Comparison of ENCODE assay signal across 16 cellular contexts in genomic region chr1:35174225-35174540, GRCh38. TPM values are rescaled to one million over a fixed set of nuclear protein-coding genes. Genes with fewer than 3 reads are reported as not detected.
DNase-seq lines count a peak whose midpoint lies in the region; ATAC-seq, FAIRE-seq and TF ChIP-seq lines count a peak whose summit lies in the region.
"Had no signal": no experiment of that assay in that cellular context is flagged by ENCODE, and none has a peak within 500 bp of the region (broad histone marks: within the 10 kb centered on the region; RNA-seq: fewer than 3 reads in every experiment).

No MANE protein-coding gene starts in this region.

- peaks cover 40% of the 10 kb centered on the region for H4K20me1 ChIP-seq in HepG2 (ENCODE audit: insufficient read depth, low read length)

- H3K4me3 ChIP-seq in SK-N-MC (no peak overlapping the region), HepG2 (replicated peaks in 1 of 3; ENCODE audit: insufficient read depth in 1 of 3, low read depth in 2 of 3, low read length in 3 of 3) (no peak overlapping the region)
- H3K4me3 ChIP-seq: SJSA1 had no signal

- in situ Hi-C loops in HepG2 (cut with HindIII; ENCODE audit: extremely low pct_ligation_motif_present, low pct_unique_long_range_greater_than_20kb), result no loop called here

- no peak overlapping the region for H3K4me2 ChIP-seq in HepG2 (ENCODE audit: low read depth, low read length)

- CTCF ChIA-PET in HepG2 (lab: Yijun Ruan, JAX; ENCODE audit: low intra/inter-chr PET ratio, low total read pairs), result no interaction called here

- POLR2A ChIA-PET in HepG2 (lab: Yijun Ruan, JAX), result no interaction called here

- no peak for TF ChIP-seq CTCF in 22Rv1 (IDR thresholded peaks at IDR 0.05)
- TF ChIP-seq CTCF in HepG2 (CRISPR knock-in tag; IDR thresholded peaks at IDR 0.05), result no peak

- peak; percentile 44 for FAIRE-seq in GM12892 (lab: Jason Lieb, UNC)
- no peak for FAIRE-seq in HepG2 (lab: Jason Lieb, UNC)
- FAIRE-seq: RCC 7860 had no signal

- H2AFZ ChIP-seq in HepG2 (ENCODE audit: low read length), result no peak overlapping the region

- 53% methylated on average over 2 of the region's 2 CpGs for WGBS in HepG2 (ENCODE audit: low lambda C conversion rate)

- peak overlapping the region; percentile 42 for H3K27ac ChIP-seq in 22Rv1
- H3K27ac ChIP-seq in SK-N-MC, result peak overlapping the region; percentile 63
- no peak overlapping the region for H3K27ac ChIP-seq in HepG2 (ENCODE audit: extremely low read length, insufficient read depth, low read length)
- H3K27ac ChIP-seq: SJSA1 had no signal

- ATAC-seq in HepG2 (no peak), HG03039 (IDR thresholded peaks at IDR 0.05; ENCODE audit: unreplicated experiment) (no peak), GM21717 (IDR thresholded peaks at IDR 0.05; ENCODE audit: unreplicated experiment) (no peak), HG02678 (IDR thresholded peaks at IDR 0.05; ENCODE audit: unreplicated experiment) (no peak)

- intact Hi-C loops in HepG2 (cut with micrococcal nuclease; ENCODE audit: unreplicated experiment), result no loop called here

- H3K4me1 ChIP-seq in HepG2 (ENCODE audit: insufficient read depth, low read length), result peaks cover 22% of the 10 kb centered on the region
- H3K4me1 ChIP-seq: SJSA1 had no signal

- no peak for TF ChIP-seq RAD21 in HepG2 (CRISPR knock-in tag; IDR thresholded peaks at IDR 0.05)

- H3K79me2 ChIP-seq in HepG2 (ENCODE audit: insufficient read depth, low read length), result no peaks in the 10 kb centered on the region

- DNase-seq in GM12892 (ENCODE audit: insufficient read length) (no peak), SK-N-MC (ENCODE audit: low read depth, low spot score) (no peak), HepG2 (ENCODE audit: low spot score) (no peak)
- no peak for DNase-seq in stimulated activated CD4-positive, alpha-beta T cell treated with anti-CD3 and anti-CD28 coated beads, Interleukin-15, amount 100 ng/mL, for 24 hours
- DNase-seq: activated B cell treated with CpG ODN at 0.5 μM for 24 hours; activated CD4-positive, alpha-beta memory T cell treated with anti-CD3 and anti-CD28 coated beads for 36 hours; activated T-cell treated with anti-CD3 and anti-CD28 coated beads for 4 hours; glutamatergic neuron; NCI-H1417 treated with DMSO at 0.1 percent for 48 hours; NCI-H510A had no signal

- H3K36me3 ChIP-seq in SK-N-MC (ENCODE audit: insufficient read depth, low read length), result peaks cover 42% of the 10 kb centered on the region
- peaks cover 12 to 28% of the 10 kb centered on the region in 2 experiments for H3K36me3 ChIP-seq in HepG2 (replicated peaks in 1 of 2; ENCODE audit: control insufficient read depth in 1 of 2, insufficient read depth in 2 of 2, low read length in 2 of 2)

- BruUV-seq in HepG2 (replicated peaks; lab: Mats Ljungman, UMichigan), result no TSS peak

- TF ChIP-seq EP300 in HepG2 (IDR thresholded peaks at IDR 0.05; ENCODE audit: low read depth in 2 of 2, low read length in 2 of 2), result no peak
- TF ChIP-seq EP300 in HepG2 (CRISPR knock-in tag; IDR thresholded peaks at IDR 0.05; ENCODE audit: borderline replicate concordance), result no peak

- H3K9me3 ChIP-seq in SK-N-MC (ENCODE audit: low read depth, low read length), result no peaks in the 10 kb centered on the region
- H3K9me3 ChIP-seq in HepG2 (ENCODE audit: low read length), result no peaks in the 10 kb centered on the region
- H3K9me3 ChIP-seq: SJSA1 had no signal

- H3K9ac ChIP-seq in SK-N-MC (ENCODE audit: insufficient read length) (no peak overlapping the region), HepG2 (ENCODE audit: insufficient read depth, low read depth, low read length) (no peak overlapping the region)

- no peaks in the 10 kb centered on the region for H3K27me3 ChIP-seq in HepG2 (ENCODE audit: control insufficient read depth in 1 of 2, insufficient read depth in 2 of 2, low read length in 2 of 2)

- TF ChIP-seq POLR2A in GM12892 (IDR thresholded peaks at IDR 0.05; ENCODE audit: low read depth, low read length) (no peak), HepG2 (IDR thresholded peaks at IDR 0.05; ENCODE audit: insufficient read depth in 1 of 2, low read depth in 2 of 2, low read length in 2 of 2) (peak in 1 of 2 experiments; percentile 67; a peak in 2 of 4 replicates)

TF ChIP-seq in HepG2, 621 proteins besides CTCF, POLR2A, EP300 and RAD21:
- TF ChIP-seq PAF1 (CRISPR knock-in tag; IDR thresholded peaks at IDR 0.05) (peak; percentile 95; the same call in 1 of the 2 replicates), RBM22 (optimal IDR thresholded peaks at IDR 0.05; ENCODE audit: low read length) (peak; percentile 75), ZNF446 (CRISPR knock-in tag; IDR thresholded peaks at IDR 0.05) (no peak), DZIP1 (CRISPR knock-in tag; IDR thresholded peaks at IDR 0.05) (no peak), NFKB2 (CRISPR knock-in tag; IDR thresholded peaks at IDR 0.05; ENCODE audit: borderline replicate concordance) (no peak), TGIF2 (CRISPR knock-in tag; IDR thresholded peaks at IDR 0.05) (no peak), POLR2AphosphoS2 (IDR thresholded peaks at IDR 0.05; ENCODE audit: low read depth, low read length) (peak; percentile 84; the same call in 1 of the 2 replicates), POLR2G (IDR thresholded peaks at IDR 0.05; ENCODE audit: low read depth, low read length) (peak; percentile 76), MIXL1 (CRISPR knock-in tag; IDR thresholded peaks at IDR 0.05) (no peak)

RNA-seq across cellular contexts. Expression of gene SFPQ, which starts 18.8 kb away (rescaled TPM):
- 233 TPM for polyA plus RNA-seq in GM12892 (2012; ENCODE audit: missing spikeins)
- 260 and 292 TPM in 2 replicates for total RNA-seq in HepG2 (2016; rRNA removed; fragmentation: Illumina TruSeq; extraction: Trizol)
- 54.6 and 65.9 TPM in 2 replicates for total RNA-seq in HepG2 (2016; cell fraction: cytosol; rRNA removed; fragmentation: Illumina TruSeq; extraction: Trizol; ENCODE audit: low read depth)
- total RNA-seq in HepG2 (2016; cell fraction: insoluble cytoplasmic fraction; rRNA removed; fragmentation: Illumina TruSeq; extraction: Trizol), result 237 and 292 TPM in 2 replicates
- total RNA-seq in HepG2 (2016; cell fraction: membrane; rRNA removed; fragmentation: Illumina TruSeq; extraction: Trizol), result 101 and 132 TPM in 2 replicates
- total RNA-seq in HepG2 (2016; cell fraction: nucleus; rRNA removed; fragmentation: Illumina TruSeq; extraction: Trizol), result 411 and 473 TPM in 2 replicates
- polyA plus RNA-seq in HepG2 (2011; rRNA removed), result 76.7 and 101 TPM in 2 replicates
- polyA plus RNA-seq in HepG2 (2011; cell fraction: cytosol; rRNA removed), result 18.6 and 20.5 TPM in 2 replicates
- 225 and 256 TPM in 2 replicates for polyA plus RNA-seq in HepG2 (2011; cell fraction: nucleus; rRNA removed)
- 145 and 183 TPM in 2 replicates for polyA plus RNA-seq in HepG2 (2012)
- polyA plus RNA-seq in HepG2 (2016; cell fraction: cytosol; fragmentation: Illumina TruSeq; extraction: Trizol; ENCODE audit: low read depth), result 27.6 and 28.9 TPM in 2 replicates
- polyA plus RNA-seq in HepG2 (2016; cell fraction: insoluble cytoplasmic fraction; fragmentation: Illumina TruSeq; extraction: Trizol; ENCODE audit: low read depth), result 284 and 302 TPM in 2 replicates
- polyA plus RNA-seq in HepG2 (2016; cell fraction: membrane; fragmentation: Illumina TruSeq; extraction: Trizol; ENCODE audit: low read depth), result 44.6 and 59.5 TPM in 2 replicates
- polyA plus RNA-seq in HepG2 (2016; cell fraction: nucleus; fragmentation: Illumina TruSeq; extraction: Trizol; ENCODE audit: insufficient read depth, low read depth), result 714 and 721 TPM in 2 replicates
- 40.6 and 55.3 TPM in 2 replicates for polyA minus RNA-seq in HepG2 (2011; rRNA and poly(A)+ RNA removed; ENCODE audit: low replicate concordance)
- polyA minus RNA-seq in HepG2 (2011; cell fraction: cytosol; rRNA and poly(A)+ RNA removed), result 27.8 and 30.1 TPM in 2 replicates
- polyA minus RNA-seq in HepG2 (2011; cell fraction: nucleus; rRNA and poly(A)+ RNA removed), result 397 and 453 TPM in 2 replicates
